Comparison of ENCODE assay signal across 23 cellular contexts in genomic region chr20:44034451-44034850, GRCh38.
"Had no signal": no experiment of that assay in that cellular context is flagged by ENCODE, and none has a peak within 500 bp of the region (broad histone marks: within the 10 kb centered on the region; RNA-seq: fewer than 3 reads in every experiment).

No MANE protein-coding gene starts in this region.

- H3K27ac Mint-ChIP-seq: nephron; stimulated activated effector memory CD8-positive, alpha-beta T cell treated with anti-CD3 and anti-CD28 coated beads, Interleukin-12 subunit alpha, Interleukin-12 subunit beta, amount 100 ng/mL, for 72 hours; stimulated activated naive CD8-positive, alpha-beta T cell treated with anti-CD3 and anti-CD28 coated beads, Interleukin-15, Interleukin-2, amounts not matched to agents 100 ng/mL and 50 ng/mL, for 24 hours had no signal

- H3K4me3 Mint-ChIP-seq: naive B cell; nephron; stimulated activated effector memory CD8-positive, alpha-beta T cell treated with anti-CD3 and anti-CD28 coated beads, Interleukin-12 subunit alpha, Interleukin-12 subunit beta, amount 100 ng/mL, for 72 hours; stimulated activated naive CD8-positive, alpha-beta T cell treated with anti-CD3 and anti-CD28 coated beads, Interleukin-15, Interleukin-2, amounts not matched to agents 100 ng/mL and 50 ng/mL, for 24 hours had no signal

- ATAC-seq: esophagus mucosa; heart left ventricle; left lung; right cardiac atrium; stimulated activated effector memory CD8-positive, alpha-beta T cell treated with anti-CD3 and anti-CD28 coated beads, Interleukin-12 subunit alpha, Interleukin-12 subunit beta, amount 100 ng/mL, for 72 hours had no signal

- H3K9me3 Mint-ChIP-seq: stimulated activated effector memory CD8-positive, alpha-beta T cell treated with anti-CD3 and anti-CD28 coated beads, Interleukin-12 subunit alpha, Interleukin-12 subunit beta, amount 100 ng/mL, for 72 hours; stimulated activated naive CD8-positive, alpha-beta T cell treated with anti-CD3 and anti-CD28 coated beads, Interleukin-15, Interleukin-2, amounts not matched to agents 100 ng/mL and 50 ng/mL, for 24 hours had no signal

- H3K36me3 ChIP-seq: heart left ventricle, left lung, neutrophil had no signal

- H3K27ac ChIP-seq: dorsolateral prefrontal cortex, heart left ventricle, left lung, neutrophil had no signal

- FAIRE-seq: endometrium, frontal cortex, islet of Langerhans, small intestine had no signal

- H3K4me3 ChIP-seq: dorsolateral prefrontal cortex, heart left ventricle, left lung, lung had no signal

- DNase-seq: central memory CD4-positive, alpha-beta T cell; cortex of kidney; dorsolateral prefrontal cortex; effector memory CD4-positive, alpha-beta T cell; hippocampal formation; left lung; mesenchymal stem cell; naive B cell; posterior cingulate gyrus; right cardiac atrium; small intestine; stimulated activated CD4-positive, alpha-beta T cell treated with anti-CD3 and anti-CD28 coated beads, Interleukin-2, amount 100 ng/mL, for 48 hours; trophoblast cell had no signal

- H3K9me3 ChIP-seq: heart left ventricle, left lung, neutrophil had no signal

- H3K4me1 ChIP-seq: left lung had no signal

- H3K36me3 Mint-ChIP-seq: naive B cell; stimulated activated effector memory CD8-positive, alpha-beta T cell treated with anti-CD3 and anti-CD28 coated beads, Interleukin-12 subunit alpha, Interleukin-12 subunit beta, amount 100 ng/mL, for 72 hours had no signal

- H3K4me1 Mint-ChIP-seq: nephron had no signal
